Comparison of ENCODE assay signal across 9 cellular contexts in genomic region chr19:35755550-35756371, GRCh38. TPM values are rescaled to one million over a fixed set of nuclear protein-coding genes. Genes with fewer than 3 reads are reported as not detected.
DNase-seq lines count a peak whose midpoint lies in the region; ATAC-seq and TF ChIP-seq lines count a peak whose summit lies in the region.
"Had no signal": no experiment of that assay in that cellular context is flagged by ENCODE, and none has a peak within 500 bp of the region (broad histone marks: within the 10 kb centered on the region; RNA-seq: fewer than 3 reads in every experiment).

No MANE protein-coding gene starts in this region.

- H3K4me3 Mint-ChIP-seq in chondrocyte (ENCODE audit: unreplicated experiment), result peak overlapping the region; percentile 53

- ATAC-seq in activated CD4-positive, CD25-positive, alpha-beta regulatory T cell treated with anti-CD3 and anti-CD28 coated beads, Interleukin-2, amount 50 U/mL, for 24 hours, result no peak
- ATAC-seq in lung (ENCODE audit: insufficient read depth, low FRiP score), result no peak
- ATAC-seq in GM21717 (IDR thresholded peaks at IDR 0.05; ENCODE audit: unreplicated experiment), result no peak

- peaks cover 0 to 11% of the 10 kb centered on the region in 2 donors for H3K4me1 ChIP-seq in lung (ENCODE audit: control insufficient read depth in 2 of 2, insufficient read depth in 2 of 2, low read length in 2 of 2)

- TF ChIP-seq CTCF in chondrocyte (IDR thresholded peaks at IDR 0.05) (no peak), lung (IDR thresholded peaks at IDR 0.05; ENCODE audit: control extremely low read depth, extremely low read depth) (no peak)

- peaks cover 8% of the 10 kb centered on the region for H3K36me3 Mint-ChIP-seq in chondrocyte (ENCODE audit: low read depth)

- 23 to 26% methylated on average over 57 to 74 of the region's 74 CpGs for WGBS in lung, 2 donors

- H3K27me3 Mint-ChIP-seq in chondrocyte (ENCODE audit: low read depth), result no peaks in the 10 kb centered on the region

- H3K9me3 ChIP-seq in lung (ENCODE audit: control insufficient read depth in 2 of 2, insufficient read depth in 1 of 2, low read length in 1 of 2) (peaks cover 0 to 1% of the 10 kb centered on the region in 2 donors), MG63 (no peaks in the 10 kb centered on the region)

- peaks cover 38% of the 10 kb centered on the region for H3K4me1 Mint-ChIP-seq in chondrocyte (ENCODE audit: low read depth)

- no peaks in the 10 kb centered on the region for H3K9me3 Mint-ChIP-seq in chondrocyte (ENCODE audit: low read depth)

- peaks cover 0 to 26% of the 10 kb centered on the region in 2 donors for H3K36me3 ChIP-seq in lung (ENCODE audit: control insufficient read depth in 2 of 2, insufficient read depth in 2 of 2, low read length in 2 of 2)
- peaks cover 51% of the 10 kb centered on the region for H3K36me3 ChIP-seq in MG63

- H3K27me3 ChIP-seq in lung (ENCODE audit: control insufficient read depth, insufficient read depth), result no peaks in the 10 kb centered on the region
- H3K27me3 ChIP-seq in MG63, result no peaks in the 10 kb centered on the region

- H3K27ac ChIP-seq in lung (ENCODE audit: low read depth in 1 of 2, low read length in 1 of 2), result peak overlapping the region; percentile 88 to 97
- H3K27ac ChIP-seq: SK-N-MC had no signal

- H3K4me3 ChIP-seq in lung, result no peak overlapping the region
- no peak overlapping the region for H3K4me3 ChIP-seq in MG63
- H3K4me3 ChIP-seq: SK-N-MC had no signal

- H3K27ac Mint-ChIP-seq in chondrocyte (ENCODE audit: unreplicated experiment), result peak overlapping the region; percentile 95

- peak in 3 of 4 experiments; percentile 24 to 44 (median 41) for DNase-seq in activated CD4-positive, CD25-positive, alpha-beta regulatory T cell (lab: John Stamatoyannopoulos, UW)
- no peak for DNase-seq in chondrocyte (ENCODE audit: low spot score)
- no peak for DNase-seq in lung (ENCODE audit: low spot score)
- DNase-seq in stimulated activated naive CD4-positive, alpha-beta T cell (lab: John Stamatoyannopoulos, UW), result peak; percentile 11 to 56 (median 39)
- no peak for DNase-seq in NCI-H1105 (lab: John Stamatoyannopoulos, UW)
- no peak for DNase-seq in MG63

RNA-seq across cellular contexts. Expression of gene HSPB6, which starts 1.1 kb away (rescaled TPM):
- total RNA-seq in chondrocyte (0.75 to 5.7 TPM (median 5.0 TPM) in 3 replicates), lung (10 to 100 TPM; 13.2 to 44.8 TPM)
- polyA plus RNA-seq in lung, result 10 to 100 TPM; 22.5 to 26.4 TPM
- not detected in 2 replicates for total RNA-seq in MG63 (2014; rRNA removed; shearing (Covaris generic); ENCODE audit: low replicate concordance)

RNA-seq across cellular contexts. Expression of gene PROSER3, which starts 2.2 kb away (rescaled TPM):
- total RNA-seq in chondrocyte, result 17.4 to 24.6 TPM (median 20.3 TPM) in 3 replicates
- 10 to 100 TPM; 10.5 to 32.2 TPM for total RNA-seq in lung
- polyA plus RNA-seq in lung, result 10 to 100 TPM; 10.0 to 13.6 TPM
- total RNA-seq in MG63 (2014; rRNA removed; shearing (Covaris generic); ENCODE audit: low replicate concordance), result 0.47 and 8.9 TPM in 2 replicates

RNA-seq across cellular contexts. Expression of gene LIN37, which starts 7.4 kb away (rescaled TPM):
- 11.9 to 18.6 TPM (median 13.5 TPM) in 3 replicates for total RNA-seq in chondrocyte
- 10 to 100 TPM in 1 of 2 donors, 1 to 10 TPM in 1; 4.4 to 11.4 TPM for total RNA-seq in lung
- 10 to 100 TPM; 16.2 TPM for polyA plus RNA-seq in lung
- 2.4 and 4.1 TPM in 2 replicates for total RNA-seq in MG63 (2014; rRNA removed; shearing (Covaris generic); ENCODE audit: low replicate concordance)

RNA-seq across cellular contexts. Expression of gene PSENEN, which starts 10.3 kb away (rescaled TPM):
- total RNA-seq in chondrocyte (59.9 to 71.1 TPM (median 61.8 TPM) in 3 replicates), lung (100 to 1,000 TPM in 1 of 2 donors, 10 to 100 TPM in 1; 36.8 to 129 TPM)
- 100 to 1,000 TPM in 1 of 2 donors, 10 to 100 TPM in 1; 84.2 to 196 TPM for polyA plus RNA-seq in lung
- total RNA-seq in MG63 (2014; rRNA removed; shearing (Covaris generic); ENCODE audit: low replicate concordance), result 37.6 and 76.2 TPM in 2 replicates

RNA-seq across cellular contexts. Expression of gene U2AF1L4, which starts 10.5 kb away (rescaled TPM):
- total RNA-seq in chondrocyte (22.9 to 28.8 TPM (median 24.7 TPM) in 3 replicates), lung (10 to 100 TPM; 14.0 to 21.6 TPM)
- polyA plus RNA-seq in lung, result 10 to 100 TPM; 13.0 to 25.5 TPM
- 16.3 and 19.8 TPM in 2 replicates for total RNA-seq in MG63 (2014; rRNA removed; shearing (Covaris generic); ENCODE audit: low replicate concordance)

Comparison
In these comparisons a context has a peak if more than half of its experiments do, and no peak if none do; other contexts are left out.
1. DNase-seq: peak in activated CD4-positive, CD25-positive, alpha-beta regulatory T cell (3 of 4) and stimulated activated naive CD4-positive, alpha-beta T cell (6 of 6); none in chondrocyte (single experiment), lung (single experiment), NCI-H1105 (single experiment) and MG63 (single experiment).